1 cellular context compared by ENCODE assay signal in genomic region chrY:12553909-12554308, GRCh38.
TF ChIP-seq lines count a peak whose summit lies in the region.

No MANE protein-coding gene starts in this region.

TF ChIP-seq in H1, 55 proteins besides CTCF, POLR2A, EP300 and RAD21:
- TF ChIP-seq BACH1 (IDR thresholded peaks at IDR 0.05; ENCODE audit: low read length): no peak
- TF ChIP-seq TCF12 (IDR thresholded peaks at IDR 0.05; ENCODE audit: low read depth, low read length): no peak
- no peak for TF ChIP-seq PHF8 (conservative IDR thresholded peaks at IDR 0.05; ENCODE audit: low read depth, low read length)
- TF ChIP-seq YY1 (IDR thresholded peaks at IDR 0.05; ENCODE audit: low read depth, low read length): no peak
- no peak for TF ChIP-seq MAX (IDR thresholded peaks at IDR 0.05)
- TF ChIP-seq ATF2 (IDR thresholded peaks at IDR 0.05; ENCODE audit: low read length): no peak
- TF ChIP-seq KDM4A (IDR thresholded peaks at IDR 0.05; ENCODE audit: low read depth, low read length, severe bottlenecking): no peak
- no peak for TF ChIP-seq SAP30 (IDR thresholded peaks at IDR 0.05; ENCODE audit: insufficient read depth, insufficient replicate concordance, low read length)
- no peak for TF ChIP-seq TEAD4 (IDR thresholded peaks at IDR 0.05; ENCODE audit: low read depth, low read length)
